In genomic region chr7:89283311-89283710, GRCh38 we compare ENCODE assay signal across 31 cellular contexts.
"Had no signal": no experiment of that assay in that cellular context is flagged by ENCODE, and none has a peak within 500 bp of the region (broad histone marks: within the 10 kb centered on the region; RNA-seq: fewer than 3 reads in every experiment).

No MANE protein-coding gene starts in this region.

- H3K9me3 ChIP-seq: ascending aorta, Peyer's patch had no signal

- H3K4me3 ChIP-seq: ascending aorta, cardiac muscle cell, K562, Peyer's patch had no signal

- DNase-seq: activated CD4-positive, alpha-beta T cell treated with anti-CD3 and anti-CD28 coated beads for 36 hours; activated CD4-positive, alpha-beta T cell treated with anti-CD3 and anti-CD28 coated beads, Interleukin-2, amount 10 ng/mL, durations not matched to agents 7 days and 5 days; activated CD4-positive, alpha-beta T cell treated with anti-CD3 and anti-CD28 coated beads, Interleukin-2, amount 50 U/mL, for 48 hours; activated CD8-positive, alpha-beta T cell treated with anti-CD3 and anti-CD28 coated beads, Interleukin-2, amount 10 ng/mL, durations not matched to agents 7 days and 5 days; activated gamma-delta T cell; activated naive CD4-positive, alpha-beta T cell treated with Interleukin-2 at 50 U/mL for 16 hours; activated naive CD8-positive, alpha-beta T cell treated with anti-CD3 and anti-CD28 coated beads, Interleukin-2, amount 10 ng/mL, durations not matched to agents 7 days and 5 days; activated T-cell treated with anti-CD3 and anti-CD28 coated beads, Interleukin-2, amount 50 U/mL, for 24 hours; amygdala; IMR-90; NCI-H1092 treated with DMSO at 0.1 percent for 48 hours; NCI-H1436; NCI-H187; NCI-H2029 treated with DMSO at 0.1 percent for 48 hours; NCI-H2171; NCI-H510A; NCI-H526; NCI-H82; NK-92 treated with Interleukin-12 subunit alpha and Interleukin-12 subunit beta, amount 100 ng/mL, for 24 hours; PC-3; Peyer's patch; SIG-M5; T1000 had no signal

- H3K36me3 ChIP-seq: ascending aorta, cardiac muscle cell, Peyer's patch had no signal

- H3K27me3 ChIP-seq: ascending aorta, cardiac muscle cell, Peyer's patch had no signal

- ATAC-seq: activated CD4-positive, alpha-beta T cell treated with anti-CD3 and anti-CD28 coated beads for 36 hours; activated CD4-positive, CD25-positive, alpha-beta regulatory T cell treated with anti-CD3 and anti-CD28 coated beads, Interleukin-2, amount 50 U/mL, for 24 hours; activated CD8-positive, alpha-beta T cell treated with anti-CD3 and anti-CD28 coated beads, Interleukin-2, amount 10 ng/mL, durations not matched to agents 7 days and 5 days; K562; PC-3; Right ventricle myocardium inferior; WTC11 had no signal

- H3K27ac ChIP-seq: ascending aorta, cardiac muscle cell, Peyer's patch, RWPE1 had no signal

- H3K4me1 ChIP-seq: ascending aorta, Peyer's patch had no signal

- FAIRE-seq: K562, TTC549 had no signal
